In the genomic region with DNA sequence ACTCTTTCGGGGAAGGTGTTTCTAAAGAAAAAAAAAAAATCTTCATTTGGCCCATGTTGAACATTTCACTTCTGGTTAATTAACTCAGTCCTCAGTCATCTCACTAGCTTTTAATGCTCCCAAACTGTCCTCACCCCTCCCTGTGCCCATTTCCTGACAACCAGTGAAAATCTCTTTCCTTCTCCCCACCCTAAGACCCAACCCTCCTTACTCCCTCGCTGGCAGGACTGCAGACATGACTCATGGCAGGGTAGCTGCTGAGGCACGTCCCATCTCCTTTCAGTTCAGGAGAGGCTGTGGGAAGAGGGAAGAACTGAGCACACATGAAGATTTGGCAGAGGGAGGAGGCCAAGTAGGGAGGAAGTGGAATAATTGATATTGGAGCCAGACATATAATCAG, we compare ENCODE assay signal across 13 cellular contexts. TPM values are rescaled to one million over a fixed set of nuclear protein-coding genes. Genes with fewer than 3 reads are reported as not detected.
DNase-seq lines count a peak whose midpoint lies in the region; FAIRE-seq and TF ChIP-seq lines count a peak whose summit lies in the region.
"Had no signal": no experiment of that assay in that cellular context is flagged by ENCODE, and none has a peak within 500 bp of the region (broad histone marks: within the 10 kb centered on the region; RNA-seq: fewer than 3 reads in every experiment).

No MANE protein-coding gene starts in this region.

- H3K27ac ChIP-seq in RWPE1 (peak overlapping the region; percentile 89), small intestine (ENCODE audit: low read depth in 1 of 2, low read length in 1 of 2) (no peak overlapping the region), kidney (ENCODE audit: low read depth in 2 of 2, low read length in 2 of 2) (no peak overlapping the region)
- H3K27ac ChIP-seq: HL-60, neutrophil had no signal

- no peaks in the 10 kb centered on the region for H3K36me3 ChIP-seq in small intestine (ENCODE audit: control insufficient read depth in 2 of 2, insufficient read depth in 2 of 2, low read length in 2 of 2)
- H3K36me3 ChIP-seq in kidney (ENCODE audit: control insufficient read depth in 1 of 2, insufficient read depth in 2 of 2, low read length in 2 of 2) = no peaks in the 10 kb centered on the region
- H3K36me3 ChIP-seq: neutrophil had no signal

- TF ChIP-seq CTCF in RWPE1 (conservative IDR thresholded peaks at IDR 0.05; ENCODE audit: low read depth) (no peak), kidney (IDR thresholded peaks at IDR 0.05; ENCODE audit: borderline replicate concordance, extremely low read depth, insufficient read depth) (no peak)

- H3K27me3 ChIP-seq in small intestine (ENCODE audit: control insufficient read depth in 2 of 2, insufficient read depth in 2 of 2, low read length in 2 of 2) = no peaks in the 10 kb centered on the region

- intact Hi-C loops in kidney (cut with DNase I) = no loop called here

- H3K4me1 ChIP-seq in small intestine (ENCODE audit: control insufficient read depth in 2 of 2, insufficient read depth in 1 of 2, low read depth in 1 of 2, low read length in 1 of 2) (peaks cover 4 to 7% of the 10 kb centered on the region in 2 donors), kidney (ENCODE audit: control insufficient read depth in 1 of 2, insufficient read depth in 1 of 2, low read depth in 1 of 2, low read length in 2 of 2) (no peaks in the 10 kb centered on the region)

- DNase-seq in GM04503 (ENCODE audit: low read depth) = peak; percentile 42
- peak; percentile 97 for DNase-seq in RWPE1 (ENCODE audit: low spot score)
- DNase-seq in fibroblast of peridontal ligament (ENCODE audit: extremely low read depth) = peak; percentile 69
- DNase-seq in small intestine = peak; percentile 48
- no peak for DNase-seq in kidney
- no peak for DNase-seq in NOMO-1 treated with dmso at 0.1 percent for 144 hours (lab: John Stamatoyannopoulos, UW; ENCODE audit: unreplicated experiment)
- DNase-seq in GM12892 (ENCODE audit: insufficient read length) = no peak
- no peak for DNase-seq in amygdala (lab: John Stamatoyannopoulos, UW)
- DNase-seq: NCI-H1417 treated with DMSO at 0.1 percent for 48 hours had no signal

- TF ChIP-seq POLR2A in GM12892 (IDR thresholded peaks at IDR 0.05; ENCODE audit: low read depth, low read length) = no peak

- POLR2A ChIA-PET in RWPE1 (lab: Yijun Ruan, JAX; ENCODE audit: low non-redundant PET) = interaction anchor here (0.5 to 0.7 kb wide), 2 partner anchors 23 to 173 kb away, joined by 3 read pairs; a partner anchor contains a TSS

- WGBS in small intestine, 3 donors = 35 to 48% (median 46%) methylated on average over 3 of the region's 3 CpGs

- H3K4me3 ChIP-seq in small intestine (ENCODE audit: low read depth in 1 of 2, low read length in 2 of 2) (no peak overlapping the region), kidney (ENCODE audit: low read length in 2 of 2) (no peak overlapping the region)

- CTCF ChIA-PET in RWPE1 (lab: Yijun Ruan, JAX) = interaction anchor here (1.5 kb wide), 1 partner anchor 42 kb away, joined by 8 read pairs; no protein-coding TSS in a partner anchor

- FAIRE-seq in small intestine (lab: Jason Lieb, UNC) (no peak), kidney (lab: Jason Lieb, UNC) (no peak), GM12892 (lab: Jason Lieb, UNC) (no peak)
- FAIRE-seq: endometrium, islet of Langerhans had no signal

- no peak overlapping the region for H3K9ac ChIP-seq in kidney (ENCODE audit: low read length in 2 of 2)

- no peaks in the 10 kb centered on the region for H3K9me3 ChIP-seq in small intestine (ENCODE audit: control insufficient read depth, low read depth)
- no peaks in the 10 kb centered on the region for H3K9me3 ChIP-seq in kidney (ENCODE audit: control insufficient read depth in 1 of 2, low read length in 2 of 2)
- H3K9me3 ChIP-seq: neutrophil had no signal

RNA-seq across cellular contexts. Expression of a gene that starts 12.6 kb away (rescaled TPM):
- polyA plus RNA-seq in small intestine (under 1 TPM; 0.27 to 0.69 (median 0.45) TPM), kidney (ENCODE audit: insufficient read depth, low read depth, low replicate concordance) (0.47 TPM)
- total RNA-seq in kidney = 0.63 TPM
- polyA plus RNA-seq in GM12892 (2012; ENCODE audit: missing spikeins) = not detected

Comparison
In these comparisons a context has a peak if more than half of its experiments do, and no peak if none do; other contexts are left out.
1. DNase-seq: peak in GM04503 (single experiment), RWPE1 (single experiment), fibroblast of peridontal ligament (single experiment) and small intestine (single experiment); none in kidney (single experiment), NOMO-1 treated with dmso at 0.1 percent for 144 hours (single experiment), GM12892 (single experiment) and amygdala (0 of 56).